1 cellular context compared by ENCODE assay signal in genomic region chr17:76584427-76585047, GRCh38.
A peak's percentile ranks its signal among the peaks of the same experiment; 100 is the strongest.
TF ChIP-seq lines count a peak whose summit lies in the region.

No MANE protein-coding gene starts in this region.

TF ChIP-seq in HepG2, 621 proteins besides CTCF, POLR2A, EP300 and RAD21:
- TF ChIP-seq THAP11 (CRISPR knock-in tag; IDR thresholded peaks at IDR 0.05) (no peak), ZBTB33 (CRISPR knock-in tag; IDR thresholded peaks at IDR 0.05) (peak; percentile 70), ZNF770 (CRISPR knock-in tag; IDR thresholded peaks at IDR 0.05) (peak; percentile 75; the same call in 1 of the 2 replicates), TEAD3 (CRISPR knock-in tag; optimal IDR thresholded peaks at IDR 0.05; ENCODE audit: borderline replicate concordance) (peak; percentile 54), ZSCAN21 (CRISPR knock-in tag; IDR thresholded peaks at IDR 0.05; ENCODE audit: borderline replicate concordance) (0 out of 2 replicates have a peak, but pooled peaks have one; percentile 27), ZNF563 (CRISPR knock-in tag; IDR thresholded peaks at IDR 0.05) (no peak), THAP9 (CRISPR knock-in tag; IDR thresholded peaks at IDR 0.05; ENCODE audit: borderline replicate concordance) (0 out of 2 replicates have a peak, but pooled peaks have one; percentile 20), ZBTB38 (CRISPR knock-in tag; IDR thresholded peaks at IDR 0.05) (0 out of 2 replicates have a peak, but pooled peaks have one; percentile 39)
